Comparison of ENCODE assay signal across 8 cellular contexts in the genomic region with DNA sequence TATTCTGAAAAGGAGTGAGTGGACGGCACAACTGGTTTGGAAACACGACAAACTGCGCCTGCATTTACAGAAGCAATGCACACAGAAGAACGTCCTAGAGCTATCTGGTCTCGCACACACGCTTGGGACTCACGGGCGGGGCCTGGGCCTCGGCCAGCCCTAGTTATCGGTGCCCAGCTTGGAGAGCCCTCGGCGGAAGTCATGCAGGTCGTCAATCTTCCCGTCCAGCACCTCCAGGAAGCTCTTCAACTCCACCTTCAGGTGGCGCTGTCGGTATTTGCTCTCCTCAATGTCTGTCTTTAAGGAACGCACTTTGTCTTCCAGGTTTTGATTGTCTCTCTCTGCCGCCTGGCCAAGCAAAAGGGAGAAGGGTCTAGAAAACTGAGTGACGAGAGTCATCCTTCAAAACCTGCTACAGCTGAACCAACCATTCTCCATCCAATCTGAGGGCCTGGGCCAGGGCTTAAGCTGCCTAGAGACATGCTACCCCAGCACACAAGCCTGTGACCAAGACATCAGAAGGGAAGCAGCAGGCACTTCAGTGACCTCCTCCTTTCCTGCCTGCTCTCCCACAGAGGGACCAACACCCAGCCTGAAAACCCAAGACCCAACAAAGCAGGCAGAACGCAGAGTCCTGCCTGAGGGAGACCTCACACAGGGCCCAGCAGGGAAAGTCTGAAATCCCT. TPM values are rescaled to one million over a fixed set of nuclear protein-coding genes. Genes with fewer than 3 reads are reported as not detected.
A peak's percentile ranks its signal among the peaks of the same experiment; 100 is the strongest.
DNase-seq lines count a peak whose midpoint lies in the region; ATAC-seq lines count a peak whose summit lies in the region.

No MANE protein-coding gene starts in this region.

- no peak overlapping the region for H3K27ac Mint-ChIP-seq in activated CD4-positive, alpha-beta memory T cell treated with anti-CD3 and anti-CD28 coated beads, Interleukin-2, amount 10 ng/mL, durations not matched to agents 7 days and 5 days

- peaks cover 4% of the 10 kb centered on the region for H3K36me3 Mint-ChIP-seq in activated CD4-positive, alpha-beta memory T cell treated with anti-CD3 and anti-CD28 coated beads, Interleukin-2, amount 10 ng/mL, durations not matched to agents 7 days and 5 days (ENCODE audit: low read depth)

- H3K4me3 ChIP-seq in HAP-1 (no peak overlapping the region), muscle layer of colon (ENCODE audit: low read depth in 1 of 2, low read length in 2 of 2) (peak overlapping the region in 1 of 2 donors; percentile 18)

- H3K27me3 ChIP-seq in HAP-1 (ENCODE audit: low read depth) (no peaks in the 10 kb centered on the region), muscle layer of colon (ENCODE audit: control insufficient read depth in 1 of 2, insufficient read depth in 2 of 2, low read length in 2 of 2) (no peaks in the 10 kb centered on the region)

- CTCF ChIA-PET in activated CD4-positive, alpha-beta memory T cell treated with anti-CD3 and anti-CD28 coated beads, Interleukin-2, amount 10 ng/mL, durations not matched to agents 7 days and 5 days (lab: Charles Lee) = interaction anchor here (0.8 to 6.2 kb wide), 18 partner anchors 11 to 310 kb away, joined by 3 to 61 read pairs (median 4); partner anchors contain the start of genes RAMAC and RPS17

- H3K4me1 ChIP-seq in HAP-1 (no peaks in the 10 kb centered on the region), muscle layer of colon (ENCODE audit: insufficient read depth, low read length) (peaks cover 15% of the 10 kb centered on the region)

- POLR2A ChIA-PET in activated CD4-positive, alpha-beta memory T cell treated with anti-CD3 and anti-CD28 coated beads, Interleukin-2, amount 10 ng/mL, durations not matched to agents 7 days and 5 days (lab: Charles Lee) = interaction anchor here (0.6 to 1.2 kb wide), 4 partner anchors 17 to 150 kb away, joined by 3 to 4 read pairs (median 3); partner anchors contain the start of gene RAMAC

- H3K27me3 Mint-ChIP-seq in activated CD4-positive, alpha-beta memory T cell treated with anti-CD3 and anti-CD28 coated beads, Interleukin-2, amount 10 ng/mL, durations not matched to agents 7 days and 5 days = peaks cover 6% of the 10 kb centered on the region

- H3K9ac ChIP-seq in muscle layer of colon (ENCODE audit: low read length) = no peak overlapping the region

- H3K4me1 Mint-ChIP-seq in activated CD4-positive, alpha-beta memory T cell treated with anti-CD3 and anti-CD28 coated beads, Interleukin-2, amount 10 ng/mL, durations not matched to agents 7 days and 5 days = peaks cover 6% of the 10 kb centered on the region

- no peaks in the 10 kb centered on the region for H3K9me3 ChIP-seq in HAP-1
- H3K9me3 ChIP-seq in muscle layer of colon (ENCODE audit: low read length) = no peaks in the 10 kb centered on the region

- no peak overlapping the region for H3K4me3 Mint-ChIP-seq in activated CD4-positive, alpha-beta memory T cell treated with anti-CD3 and anti-CD28 coated beads, Interleukin-2, amount 10 ng/mL, durations not matched to agents 7 days and 5 days

- in situ Hi-C loops in Caki2 (cut with HindIII; ENCODE audit: low pct_unique_long_range_greater_than_20kb, low sequenced_read_pairs) = no loop called here
- in situ Hi-C loops in HAP-1 (cut with MboI; ENCODE audit: low sequenced_read_pairs) = no loop called here

- H3K36me3 ChIP-seq in HAP-1 (replicated peaks) = peaks cover 13% of the 10 kb centered on the region
- H3K36me3 ChIP-seq in muscle layer of colon (ENCODE audit: insufficient read depth, low read length) = peaks cover 6% of the 10 kb centered on the region

- ATAC-seq in HG03342 (IDR thresholded peaks at IDR 0.05; ENCODE audit: unreplicated experiment) = no peak

- DNase-seq in Caki2 (ENCODE audit: low read depth) (peak; percentile 55), HAP-1 (ENCODE audit: low spot score in 2 of 2) (peak; percentile 93 to 96), NCI-H460 (ENCODE audit: extremely low read depth, low read depth) (peak; percentile 80), fibroblast of gingiva (ENCODE audit: low read depth) (peak; percentile 74), stromal cell of bone marrow (ENCODE audit: low read depth) (peak; percentile 74)
- peak; percentile 58 for DNase-seq in activated CD4-positive, alpha-beta memory T cell treated with anti-CD3 and anti-CD28 coated beads, Interleukin-2, amount 10 ng/mL, durations not matched to agents 7 days and 5 days

- no peaks in the 10 kb centered on the region for H3K9me3 Mint-ChIP-seq in activated CD4-positive, alpha-beta memory T cell treated with anti-CD3 and anti-CD28 coated beads, Interleukin-2, amount 10 ng/mL, durations not matched to agents 7 days and 5 days

- H3K27ac ChIP-seq in muscle layer of colon (ENCODE audit: low read depth, low read length) = peak overlapping the region; percentile 27

RNA-seq across cellular contexts. Expression of gene WHAMM, which starts 40.3 kb away (rescaled TPM):
- total RNA-seq in Caki2 (2014; rRNA removed; shearing (Covaris generic); ENCODE audit: low replicate concordance) = 5.4 and 7.0 TPM in 2 replicates
- 4.0 and 4.4 TPM in 2 replicates for total RNA-seq in NCI-H460 (2014; rRNA removed; shearing (Covaris generic))
- polyA plus RNA-seq in NCI-H460 (2014; cell fraction: nucleus; rRNA removed) = 2.4 and 2.7 TPM in 2 replicates
- 10 to 100 TPM; 11.1 to 13.7 TPM for total RNA-seq in activated CD4-positive, alpha-beta memory T cell treated with anti-CD3 and anti-CD28 coated beads, Interleukin-2, amount 10 ng/mL, durations not matched to agents 7 days and 5 days

RNA-seq across cellular contexts. Expression of gene FSD2, which starts 43.8 kb away (rescaled TPM):
- total RNA-seq in Caki2 (2014; rRNA removed; shearing (Covaris generic); ENCODE audit: low replicate concordance) = 0.34 TPM in 1 of 2 replicates, not detected in the other
- not detected in 2 replicates for total RNA-seq in NCI-H460 (2014; rRNA removed; shearing (Covaris generic))
- polyA plus RNA-seq in NCI-H460 (2014; cell fraction: nucleus; rRNA removed) = not detected in 2 replicates
- total RNA-seq in activated CD4-positive, alpha-beta memory T cell treated with anti-CD3 and anti-CD28 coated beads, Interleukin-2, amount 10 ng/mL, durations not matched to agents 7 days and 5 days = not detected
